31 cellular contexts compared by ENCODE assay signal in the genomic region with DNA sequence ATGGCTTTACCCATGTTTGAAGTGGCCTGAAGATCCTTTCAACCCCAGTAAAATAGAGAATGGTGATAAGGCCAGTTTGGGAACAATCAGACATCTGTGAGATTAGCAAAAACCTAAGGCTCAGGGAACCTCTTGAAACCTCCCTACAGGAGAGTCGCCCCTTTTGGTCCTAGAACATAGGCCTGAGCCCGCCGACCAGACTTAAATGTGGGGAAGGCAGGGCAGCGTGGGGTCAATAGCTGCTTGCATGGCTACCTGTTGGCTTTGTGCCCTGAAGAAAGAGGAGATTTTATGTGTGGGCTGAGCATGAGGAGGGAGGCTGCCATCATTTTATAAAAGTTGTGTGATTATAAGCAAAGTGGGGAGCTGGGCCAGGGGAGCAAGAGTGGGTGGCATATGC.
"Had no signal": no experiment of that assay in that cellular context is flagged by ENCODE, and none has a peak within 500 bp of the region (broad histone marks: within the 10 kb centered on the region; RNA-seq: fewer than 3 reads in every experiment).

No MANE protein-coding gene starts in this region.

- H3K27me3 ChIP-seq: neutrophil, ovary, right lobe of liver, sigmoid colon, suprapubic skin, testis, tibial artery, transverse colon, upper lobe of right lung, uterus had no signal

- H3K27me3 Mint-ChIP-seq: type B pancreatic cell had no signal

- FAIRE-seq: small intestine had no signal

- H3K27ac Mint-ChIP-seq: naive thymus-derived CD8-positive, alpha-beta T cell; natural killer cell treated with Interleukin-12 subunit alpha and Interleukin-12 subunit beta and Interleukin-15 and Interleukin-18, amount 100 ng/mL, for 72 hours; nephron progenitor cell; progenitor cell of endocrine pancreas; stimulated activated effector memory CD8-positive, alpha-beta T cell treated with anti-CD3 and anti-CD28 coated beads, Interleukin-12 subunit alpha, Interleukin-12 subunit beta, amount 100 ng/mL, for 72 hours; stimulated activated naive B cell treated with anti-CD40 and anti-IgM and Interleukin-4, amounts not matched to agents 10 μg/mL and 1 μg/mL and 100 μg/mL, for 72 hours; stimulated activated naive CD8-positive, alpha-beta T cell treated with anti-CD3 and anti-CD28 coated beads, Interleukin-15, Interleukin-2, amounts not matched to agents 100 ng/mL and 50 ng/mL, for 24 hours; type B pancreatic cell had no signal

- H3K4me3 ChIP-seq: ovary, psoas muscle, right lobe of liver, sigmoid colon, stomach, suprapubic skin, testis, tibial artery, transverse colon, upper lobe of right lung, uterus had no signal

- H3K36me3 ChIP-seq: neutrophil, ovary, right lobe of liver, sigmoid colon, stomach, suprapubic skin, tibial artery, transverse colon, upper lobe of right lung, uterus had no signal

- H3K9me3 Mint-ChIP-seq: naive thymus-derived CD8-positive, alpha-beta T cell; natural killer cell treated with Interleukin-12 subunit alpha and Interleukin-12 subunit beta and Interleukin-15 and Interleukin-18, amount 100 ng/mL, for 72 hours; nephron progenitor cell; neural crest cell; stimulated activated effector memory CD8-positive, alpha-beta T cell treated with anti-CD3 and anti-CD28 coated beads, Interleukin-12 subunit alpha, Interleukin-12 subunit beta, amount 100 ng/mL, for 72 hours; stimulated activated naive B cell treated with anti-CD40 and anti-IgM and Interleukin-4, amounts not matched to agents 10 μg/mL and 1 μg/mL and 100 μg/mL, for 72 hours; stimulated activated naive CD8-positive, alpha-beta T cell treated with anti-CD3 and anti-CD28 coated beads, Interleukin-15, Interleukin-2, amounts not matched to agents 100 ng/mL and 50 ng/mL, for 24 hours; type B pancreatic cell had no signal

- H3K4me1 Mint-ChIP-seq: naive thymus-derived CD8-positive, alpha-beta T cell; stimulated activated effector memory CD8-positive, alpha-beta T cell treated with anti-CD3 and anti-CD28 coated beads, Interleukin-12 subunit alpha, Interleukin-12 subunit beta, amount 100 ng/mL, for 72 hours; stimulated activated naive B cell treated with anti-CD40 and anti-IgM and Interleukin-4, amounts not matched to agents 10 μg/mL and 1 μg/mL and 100 μg/mL, for 72 hours had no signal

- H3K27ac ChIP-seq: neutrophil, ovary, parathyroid adenoma, psoas muscle, right lobe of liver, sigmoid colon, stomach, suprapubic skin, testis, tibial artery, transverse colon, upper lobe of right lung, uterus had no signal

- H3K4me3 Mint-ChIP-seq: naive thymus-derived CD8-positive, alpha-beta T cell; natural killer cell treated with Interleukin-12 subunit alpha and Interleukin-12 subunit beta and Interleukin-15 and Interleukin-18, amount 100 ng/mL, for 72 hours; nephron progenitor cell; neural crest cell; stimulated activated effector memory CD8-positive, alpha-beta T cell treated with anti-CD3 and anti-CD28 coated beads, Interleukin-12 subunit alpha, Interleukin-12 subunit beta, amount 100 ng/mL, for 72 hours; stimulated activated naive B cell treated with anti-CD40 and anti-IgM and Interleukin-4, amounts not matched to agents 10 μg/mL and 1 μg/mL and 100 μg/mL, for 72 hours; stimulated activated naive CD8-positive, alpha-beta T cell treated with anti-CD3 and anti-CD28 coated beads, Interleukin-15, Interleukin-2, amounts not matched to agents 100 ng/mL and 50 ng/mL, for 24 hours; type B pancreatic cell had no signal

- DNase-seq: naive thymus-derived CD8-positive, alpha-beta T cell; nephron progenitor cell; nucleus accumbens; ovary; posterior cingulate gyrus; psoas muscle; right cardiac atrium; right lobe of liver; sigmoid colon; small intestine; stimulated activated CD4-positive, alpha-beta T cell treated with anti-CD3 and anti-CD28 coated beads, Interleukin-15, amount 100 ng/mL, for 24 hours; stimulated activated CD4-positive, alpha-beta T cell treated with anti-CD3 and anti-CD28 coated beads, Interleukin-2, amount 100 ng/mL, for 24 hours; stimulated activated CD4-positive, alpha-beta T cell treated with anti-CD3 and anti-CD28 coated beads, Interleukin-2, amount 100 ng/mL, for 48 hours; stimulated activated CD4-positive, alpha-beta T cell treated with anti-CD3 and anti-CD28 coated beads, Interleukin-4, amount 100 ng/mL, for 24 hours; stimulated activated naive B cell treated with anti-CD40 and anti-IgM and Interleukin-4, amounts not matched to agents 10 μg/mL and 1 μg/mL and 100 μg/mL, for 72 hours; stimulated activated naive CD4-positive, alpha-beta T cell treated with Interleukin-2 at 50 U/mL for 16 hours; stomach; testis; tibial artery; transverse colon; upper lobe of right lung; uterus had no signal

- H3K36me3 Mint-ChIP-seq: naive thymus-derived CD8-positive, alpha-beta T cell; natural killer cell treated with Interleukin-12 subunit alpha and Interleukin-12 subunit beta and Interleukin-15 and Interleukin-18, amount 100 ng/mL, for 72 hours; stimulated activated effector memory CD8-positive, alpha-beta T cell treated with anti-CD3 and anti-CD28 coated beads, Interleukin-12 subunit alpha, Interleukin-12 subunit beta, amount 100 ng/mL, for 72 hours; stimulated activated naive B cell treated with anti-CD40 and anti-IgM and Interleukin-4, amounts not matched to agents 10 μg/mL and 1 μg/mL and 100 μg/mL, for 72 hours; type B pancreatic cell had no signal
